ENCODE assay signal across 26 cellular contexts in genomic region chr12:106086696-106087095, GRCh38. TPM values are rescaled to one million over a fixed set of nuclear protein-coding genes. Genes with fewer than 3 reads are reported as not detected.
A peak's percentile ranks its signal among the peaks of the same experiment; 100 is the strongest.
DNase-seq lines count a peak whose midpoint lies in the region; FAIRE-seq and TF ChIP-seq lines count a peak whose summit lies in the region.
"Had no signal": no experiment of that assay in that cellular context is flagged by ENCODE, and none has a peak within 500 bp of the region (broad histone marks: within the 10 kb centered on the region; RNA-seq: fewer than 3 reads in every experiment).

No MANE protein-coding gene starts in this region.

- no peak overlapping the region for H3K9ac ChIP-seq in H9 (ENCODE audit: extremely low read depth, insufficient read length, low read length)

- no peak overlapping the region for H2AFZ ChIP-seq in H9 (ENCODE audit: low read length)
- H2AFZ ChIP-seq: hepatocyte had no signal

- H3K27me3 Mint-ChIP-seq in H9 (ENCODE audit: low read depth), result no peaks in the 10 kb centered on the region
- peaks cover 34% of the 10 kb centered on the region for H3K27me3 Mint-ChIP-seq in activated T-cell treated with anti-CD3 and anti-CD28 coated beads, Interleukin-2, amount 50 U/mL, for 24 hours
- H3K27me3 Mint-ChIP-seq: central memory CD8-positive, alpha-beta T cell had no signal

- H3K9me3 ChIP-seq in H9 (ENCODE audit: control insufficient read depth, low read depth, low read length) (no peaks in the 10 kb centered on the region), MG63 (no peaks in the 10 kb centered on the region)
- H3K9me3 ChIP-seq: A549, neutrophil, suprapubic skin had no signal

- H3K36me3 ChIP-seq in bronchial epithelial cell (ENCODE audit: control insufficient read depth, insufficient read depth, low read length) (peaks cover 3% of the 10 kb centered on the region), MG63 (0 out of 2 replicates have a peak, but pooled peaks cover 2% of the 10 kb centered on the region)
- H3K36me3 ChIP-seq: neutrophil had no signal

- no peak overlapping the region for H2BK5ac ChIP-seq in H9 (ENCODE audit: insufficient read length, low read length)

- H3K36me3 Mint-ChIP-seq in H9 (ENCODE audit: insufficient read depth in 1 of 3, low read depth in 3 of 3), result peaks cover 8 to 26% (median 12%) of the 10 kb centered on the region in 3 experiments; a peak in 6 of 7 replicates
- no peaks in the 10 kb centered on the region for H3K36me3 Mint-ChIP-seq in activated T-cell treated with anti-CD3 and anti-CD28 coated beads, Interleukin-2, amount 50 U/mL, for 24 hours (ENCODE audit: low read depth)
- H3K36me3 Mint-ChIP-seq: activated naive CD8-positive, alpha-beta T cell; CD8-positive, alpha-beta T cell; immature natural killer cell; stimulated activated effector memory CD8-positive, alpha-beta T cell treated with anti-CD3 and anti-CD28 coated beads, Interleukin-12 subunit alpha, Interleukin-12 subunit beta, amount 100 ng/mL, for 72 hours had no signal

- H2BK20ac ChIP-seq in H9 (ENCODE audit: low read depth, low read length, poor library complexity, severe bottlenecking), result no peak overlapping the region

- H3K56ac ChIP-seq in H9 (ENCODE audit: insufficient read length, low read depth, low read length), result no peak overlapping the region

- no peaks in the 10 kb centered on the region for H4K20me1 ChIP-seq in H9 (ENCODE audit: control insufficient read depth, insufficient read depth, insufficient read length)

- no peaks in the 10 kb centered on the region for H3K23me2 ChIP-seq in H9 (ENCODE audit: insufficient read length, low read depth, low read length, poor library complexity, severe bottlenecking)

- no peak overlapping the region for H3K14ac ChIP-seq in H9 (ENCODE audit: insufficient read depth, low read length)

- no peak overlapping the region for H3K23ac ChIP-seq in H9 (ENCODE audit: insufficient read length, low read depth, low read length)

- H3K27me3 ChIP-seq in H9 (ENCODE audit: insufficient read depth, low read length), result no peaks in the 10 kb centered on the region
- no peaks in the 10 kb centered on the region for H3K27me3 ChIP-seq in bronchial epithelial cell (ENCODE audit: control insufficient read depth, insufficient read depth, low read length)
- H3K27me3 ChIP-seq in layer of hippocampus (ENCODE audit: control insufficient read depth, insufficient read depth, low read length), result no peaks in the 10 kb centered on the region
- no peaks in the 10 kb centered on the region for H3K27me3 ChIP-seq in MG63
- H3K27me3 ChIP-seq: hepatocyte, suprapubic skin had no signal

- no peak overlapping the region for H3T11ph ChIP-seq in H9 (ENCODE audit: low read length)

- H4K8ac ChIP-seq in H9 (replicated peaks; ENCODE audit: insufficient read length, low read depth, low read length), result no peak overlapping the region

- WGBS in H9 (ENCODE audit: extremely low coverage, insufficient read length, low lambda C conversion rate), result no CpG with 5 or more reads among the region's 19 CpGs

- peak overlapping the region in 2 of 3 experiments; percentile 57; a peak in 3 of 7 replicates for H3K27ac Mint-ChIP-seq in H9
- no peak overlapping the region for H3K27ac Mint-ChIP-seq in activated T-cell treated with anti-CD3 and anti-CD28 coated beads, Interleukin-2, amount 50 U/mL, for 24 hours
- H3K27ac Mint-ChIP-seq: activated naive CD8-positive, alpha-beta T cell; CD8-positive, alpha-beta T cell; immature natural killer cell; stimulated activated effector memory CD8-positive, alpha-beta T cell treated with anti-CD3 and anti-CD28 coated beads, Interleukin-12 subunit alpha, Interleukin-12 subunit beta, amount 100 ng/mL, for 72 hours; T-helper 2 cell treated with Interferon-gamma antibody and Interleukin-4, amounts not matched to agents 5 μg/mL and 100 μg/mL, for 36 hours had no signal

- H3K4ac ChIP-seq in H9 (ENCODE audit: low read depth, low read length), result no peak overlapping the region

- no peak overlapping the region for H3K27ac ChIP-seq in H9 (ENCODE audit: insufficient read length, low read depth, low read length)
- peak overlapping the region; percentile 96 for H3K27ac ChIP-seq in layer of hippocampus (ENCODE audit: low read depth, low read length)
- H3K27ac ChIP-seq: hepatocyte, neutrophil, suprapubic skin had no signal

- intact Hi-C loops in posterior cingulate gyrus (cut with DNase I), result no loop called here

- no peak overlapping the region for H3K4me3 Mint-ChIP-seq in H9
- H3K4me3 Mint-ChIP-seq in activated T-cell treated with anti-CD3 and anti-CD28 coated beads, Interleukin-2, amount 50 U/mL, for 24 hours, result no peak overlapping the region
- H3K4me3 Mint-ChIP-seq: activated naive CD8-positive, alpha-beta T cell; CD8-positive, alpha-beta T cell; central memory CD8-positive, alpha-beta T cell; immature natural killer cell; stimulated activated effector memory CD8-positive, alpha-beta T cell treated with anti-CD3 and anti-CD28 coated beads, Interleukin-12 subunit alpha, Interleukin-12 subunit beta, amount 100 ng/mL, for 72 hours; T-helper 2 cell treated with Interferon-gamma antibody and Interleukin-4, amounts not matched to agents 5 μg/mL and 100 μg/mL, for 36 hours had no signal

- H3K4me3 ChIP-seq in bronchial epithelial cell (ENCODE audit: low read depth, low read length) (no peak overlapping the region), MG63 (no peak overlapping the region)
- H3K4me3 ChIP-seq: A549, hepatocyte, suprapubic skin had no signal

- H3K79me2 ChIP-seq in H9 (ENCODE audit: insufficient read depth, low read length), result no peaks in the 10 kb centered on the region

- no peak overlapping the region for H2BK120ac ChIP-seq in H9 (ENCODE audit: low read depth, low read length, poor library complexity, severe bottlenecking)

- peak; percentile 28 for FAIRE-seq in bronchial epithelial cell (lab: Jason Lieb, UNC)
- FAIRE-seq: A549, frontal cortex, urothelium cell line had no signal

- no peaks in the 10 kb centered on the region for H3K79me1 ChIP-seq in H9 (ENCODE audit: insufficient read depth, low read depth, low read length, poor library complexity, severe bottlenecking)

- H2AK5ac ChIP-seq in H9 (ENCODE audit: insufficient read length, low read length), result no peak overlapping the region

- peaks cover 17 to 19% of the 10 kb centered on the region in 2 experiments for H3K4me1 Mint-ChIP-seq in H9
- no peaks in the 10 kb centered on the region for H3K4me1 Mint-ChIP-seq in activated T-cell treated with anti-CD3 and anti-CD28 coated beads, Interleukin-2, amount 50 U/mL, for 24 hours (ENCODE audit: low read depth)
- H3K4me1 Mint-ChIP-seq: central memory CD8-positive, alpha-beta T cell; immature natural killer cell; stimulated activated effector memory CD8-positive, alpha-beta T cell treated with anti-CD3 and anti-CD28 coated beads, Interleukin-12 subunit alpha, Interleukin-12 subunit beta, amount 100 ng/mL, for 72 hours had no signal

- no peak overlapping the region for H3K18ac ChIP-seq in H9 (ENCODE audit: insufficient read length, low read depth, low read length)

- H3K4me2 ChIP-seq in H9 (ENCODE audit: insufficient read depth, insufficient read length, low read length), result no peak overlapping the region
- H3K4me2 ChIP-seq: A549, hepatocyte had no signal

- DNase-seq in H9 (no peak), bronchial epithelial cell (ENCODE audit: low read depth) (no peak), posterior cingulate gyrus (peak in 9 of 10 donors; percentile 37 to 95 (median 74)), NCI-H1694 treated with DMSO at 0.1 percent for 48 hours (lab: John Stamatoyannopoulos, UW) (no peak), MG63 (no peak)
- DNase-seq in activated T-cell treated with anti-CD3 and anti-CD28 coated beads, Interleukin-2, amount 50 U/mL, for 24 hours, result no peak
- DNase-seq in stimulated activated naive CD4-positive, alpha-beta T cell treated with Interleukin-2 at 50 U/mL for 16 hours (lab: John Stamatoyannopoulos, UW), result no peak
- DNase-seq: activated CD4-positive, alpha-beta T cell treated with anti-CD3 and anti-CD28 coated beads for 4 hours; activated effector memory CD4-positive, alpha-beta T cell treated with Interleukin-2 at 50 U/mL for 16 hours; AML-193; CD8-positive, alpha-beta T cell; immature natural killer cell; MV-4-11; NCI-H1436 treated with DMSO at 0.1 percent for 48 hours had no signal

- no peak overlapping the region for H2BK12ac ChIP-seq in H9 (ENCODE audit: insufficient read length, low read depth, low read length)

- no peak overlapping the region for H4K91ac ChIP-seq in H9 (ENCODE audit: insufficient read length, low read depth, low read length)

- H4K5ac ChIP-seq in H9 (ENCODE audit: insufficient read length, low read depth, low read length), result no peak overlapping the region

- TF ChIP-seq CTCF in H9 (conservative IDR thresholded peaks at IDR 0.05), result no peak
- no peak for TF ChIP-seq CTCF in bronchial epithelial cell (IDR thresholded peaks at IDR 0.05; ENCODE audit: insufficient read depth, low read length, severe bottlenecking)

- H2BK15ac ChIP-seq in H9 (ENCODE audit: low read depth, low read length), result no peak overlapping the region

- H3K4me1 ChIP-seq in H9 (ENCODE audit: insufficient read depth, low read length), result peaks cover 4% of the 10 kb centered on the region; the same call in 1 of the 2 replicates

- H3K9me3 Mint-ChIP-seq in H9, result no peaks in the 10 kb centered on the region
- no peaks in the 10 kb centered on the region for H3K9me3 Mint-ChIP-seq in activated T-cell treated with anti-CD3 and anti-CD28 coated beads, Interleukin-2, amount 50 U/mL, for 24 hours
- H3K9me3 Mint-ChIP-seq: CD8-positive, alpha-beta T cell; central memory CD8-positive, alpha-beta T cell; stimulated activated effector memory CD8-positive, alpha-beta T cell treated with anti-CD3 and anti-CD28 coated beads, Interleukin-12 subunit alpha, Interleukin-12 subunit beta, amount 100 ng/mL, for 72 hours; T-helper 2 cell treated with Interferon-gamma antibody and Interleukin-4, amounts not matched to agents 5 μg/mL and 100 μg/mL, for 36 hours had no signal

RNA-seq across cellular contexts. Expression of gene NUAK1, which starts 52.1 kb away (rescaled TPM):
- total RNA-seq in H9 (2021), result 9.5 and 10.1 TPM in 2 replicates
- total RNA-seq in bronchial epithelial cell, result 3.1 and 7.6 TPM in 2 replicates
- 1.9 and 4.9 TPM in 2 replicates for total RNA-seq in MG63 (2014; rRNA removed; shearing (Covaris generic); ENCODE audit: low replicate concordance)
- total RNA-seq: activated CD8-positive, alpha-beta memory T cell treated with anti-CD3 and anti-CD28 coated beads for 36 hours had no signal

Comparison
In these comparisons a context has a peak if more than half of its experiments do, and no peak if none do; other contexts are left out.
1. DNase-seq: peak in posterior cingulate gyrus (9 of 10); none in H9 (single experiment), bronchial epithelial cell (single experiment), activated T-cell treated with anti-CD3 and anti-CD28 coated beads, Interleukin-2, amount 50 U/mL, for 24 hours (single experiment), NCI-H1694 treated with DMSO at 0.1 percent for 48 hours (single experiment), stimulated activated naive CD4-positive, alpha-beta T cell treated with Interleukin-2 at 50 U/mL for 16 hours (single experiment) and MG63 (single experiment).